ENCODE assay signal across 1 cellular context in genomic region chr15:75758071-75758872, GRCh38.
TF ChIP-seq lines count a peak whose summit lies in the region.

No MANE protein-coding gene starts in this region.

TF ChIP-seq in K562, 482 proteins besides CTCF, POLR2A, EP300 and RAD21 (continued from another document and continues in another):
- TF ChIP-seq CUX1 (CRISPR knock-in tag; IDR thresholded peaks at IDR 0.05) (no peak), POLR2AphosphoS5 (IDR thresholded peaks at IDR 0.05; ENCODE audit: control insufficient read depth, insufficient read depth, low read depth, low read length) (peak; percentile 69), BDP1 (IDR thresholded peaks at IDR 0.05; ENCODE audit: insufficient read depth, insufficient read length) (no peak), PRDM10 (IDR thresholded peaks at IDR 0.05; ENCODE audit: partially characterized antibody) (no peak), TCF15 (CRISPR knock-in tag; IDR thresholded peaks at IDR 0.05) (no peak), ZNF143 (CRISPR knock-in tag; IDR thresholded peaks at IDR 0.05) (no peak), KAT7 (CRISPR knock-in tag; IDR thresholded peaks at IDR 0.05; ENCODE audit: borderline replicate concordance) (no peak), PHTF2 (CRISPR knock-in tag; IDR thresholded peaks at IDR 0.05) (no peak), HMGXB4 (CRISPR knock-in tag; IDR thresholded peaks at IDR 0.05) (no peak), PHF8 (IDR thresholded peaks at IDR 0.05; ENCODE audit: borderline replicate concordance, low read length) (peak; percentile 71; the same call in 1 of the 2 replicates), ZSCAN32 (CRISPR knock-in tag; IDR thresholded peaks at IDR 0.05) (no peak), SMARCB1 (IDR thresholded peaks at IDR 0.05; ENCODE audit: insufficient read length, low read depth) (no peak), ZBTB2 (IDR thresholded peaks at IDR 0.05) (no peak), GTF2F1 (IDR thresholded peaks at IDR 0.05; ENCODE audit: low read depth, low read length) (no peak), ZNF785 (CRISPR knock-in tag; IDR thresholded peaks at IDR 0.05) (no peak), MTF1 (CRISPR knock-in tag; IDR thresholded peaks at IDR 0.05; ENCODE audit: borderline replicate concordance) (no peak), MEF2A (IDR thresholded peaks at IDR 0.05; ENCODE audit: control insufficient read depth, low read depth, low read length) (no peak), SIN3B (IDR thresholded peaks at IDR 0.05; ENCODE audit: low read depth) (no peak), ZNF280A (IDR thresholded peaks at IDR 0.05; ENCODE audit: low read depth, partially characterized antibody) (no peak), ZFPM2 (CRISPR knock-in tag; IDR thresholded peaks at IDR 0.05) (no peak), RB1 (IDR thresholded peaks at IDR 0.05; ENCODE audit: low read depth) (no peak), FOXJ2 (tag; IDR thresholded peaks at IDR 0.05) (peak; percentile 79; the same call in 1 of the 2 replicates), HNRNPK (IDR thresholded peaks at IDR 0.05; ENCODE audit: low read depth, low read length, poor library complexity, severe bottlenecking) (no peak), ZNF561 (CRISPR knock-in tag; conservative IDR thresholded peaks at IDR 0.05) (no peak), ARHGAP35 (IDR thresholded peaks at IDR 0.05; ENCODE audit: partially characterized antibody) (no peak), CREB3L1 (IDR thresholded peaks at IDR 0.05; ENCODE audit: borderline replicate concordance, low read depth) (no peak; the same call in 1 of the 2 replicates), ZNF79 (CRISPR knock-in tag; IDR thresholded peaks at IDR 0.05; ENCODE audit: low read depth) (no peak), ZNF121 (CRISPR knock-in tag; conservative IDR thresholded peaks at IDR 0.05) (no peak), MYNN (IDR thresholded peaks at IDR 0.05) (no peak), MYNN (CRISPR knock-in tag; IDR thresholded peaks at IDR 0.05) (no peak), NR4A1 (CRISPR knock-in tag; IDR thresholded peaks at IDR 0.05) (no peak; the same call in 1 of the 2 replicates), NR4A1 (tag; IDR thresholded peaks at IDR 0.05) (no peak), POLR2H (tag; IDR thresholded peaks at IDR 0.05; ENCODE audit: low read depth) (peak; percentile 80), MEIS2 (IDR thresholded peaks at IDR 0.05; ENCODE audit: partially characterized antibody) (no peak), BCLAF1 (IDR thresholded peaks at IDR 0.05; ENCODE audit: borderline replicate concordance in 1 of 2, control insufficient read depth in 1 of 2, low read depth in 2 of 2, low read length in 1 of 2) (no peak), ZFP36 (IDR thresholded peaks at IDR 0.05; ENCODE audit: low read depth, low read length, partially characterized antibody) (no peak), ZNF124 (CRISPR knock-in tag; IDR thresholded peaks at IDR 0.05) (no peak), FUS (optimal IDR thresholded peaks at IDR 0.05; ENCODE audit: low read depth, low read length) (no peak), ZNF277 (CRISPR knock-in tag; IDR thresholded peaks at IDR 0.05; ENCODE audit: borderline replicate concordance) (no peak), HMGN3 (IDR thresholded peaks at IDR 0.05; ENCODE audit: borderline replicate concordance, extremely low read depth, insufficient read length, low read depth, low read length) (peak; percentile 46), IRF1 (CRISPR knock-in tag; IDR thresholded peaks at IDR 0.05; ENCODE audit: borderline replicate concordance) (no peak), C11orf30 (IDR thresholded peaks at IDR 0.05; ENCODE audit: low read depth) (peak; percentile 32; the same call in 1 of the 2 replicates)
